10 cellular contexts compared by ENCODE assay signal in genomic region chr3:39812537-39812936, GRCh38. TPM values are rescaled to one million over a fixed set of nuclear protein-coding genes. Genes with fewer than 3 reads are reported as not detected.
DNase-seq lines count a peak whose midpoint lies in the region; ATAC-seq and TF ChIP-seq lines count a peak whose summit lies in the region.
"Had no signal": no experiment of that assay in that cellular context is flagged by ENCODE, and none has a peak within 500 bp of the region (broad histone marks: within the 10 kb centered on the region; RNA-seq: fewer than 3 reads in every experiment).

No MANE protein-coding gene starts in this region.

- H3K4me3 ChIP-seq in heart right ventricle (no peak overlapping the region), Panc1 (ENCODE audit: low read depth in 2 of 2, low read length in 2 of 2) (no peak overlapping the region)

- no TSS peak for BruUV-seq in Panc1 (replicated peaks; lab: Mats Ljungman, UMichigan)

- H3K4me3 Mint-ChIP-seq in type B pancreatic cell = no peak overlapping the region
- no peak overlapping the region for H3K4me3 Mint-ChIP-seq in activated CD4-positive, alpha-beta memory T cell treated with anti-CD3 and anti-CD28 coated beads for 36 hours

- in situ Hi-C loops in Panc1 (cut with HindIII; ENCODE audit: low pct_unique_long_range_greater_than_20kb, low sequenced_read_pairs) = no loop called here

- peaks cover 80% of the 10 kb centered on the region for H3K27me3 Mint-ChIP-seq in type B pancreatic cell
- peaks cover 39% of the 10 kb centered on the region for H3K27me3 Mint-ChIP-seq in activated CD4-positive, alpha-beta memory T cell treated with anti-CD3 and anti-CD28 coated beads for 36 hours

- H3K4me1 ChIP-seq in heart right ventricle (peaks cover 6 to 23% (median 15%) of the 10 kb centered on the region in 9 donors), Panc1 (ENCODE audit: control insufficient read depth, insufficient read depth, low read length) (no peaks in the 10 kb centered on the region)

- H3K9me3 ChIP-seq in heart right ventricle (no peaks in the 10 kb centered on the region), Panc1 (ENCODE audit: control insufficient read depth, insufficient read depth, low read depth, low read length) (no peaks in the 10 kb centered on the region)

- CTCF ChIA-PET in Panc1 (lab: Charles Lee) = no interaction called here
- CTCF ChIA-PET in activated CD4-positive, alpha-beta memory T cell treated with anti-CD3 and anti-CD28 coated beads for 36 hours (lab: Charles Lee) = interaction anchor here (0.9 to 1.2 kb wide), 3 partner anchors 10 to 366 kb away, joined by 3 read pairs; no protein-coding TSS in a partner anchor

- H3K36me3 ChIP-seq in heart right ventricle (no peaks in the 10 kb centered on the region), Panc1 (ENCODE audit: control insufficient read depth, insufficient read depth, low read length) (no peaks in the 10 kb centered on the region)

- no peak overlapping the region for H3K27ac ChIP-seq in heart right ventricle
- no peak overlapping the region for H3K27ac ChIP-seq in Panc1 (ENCODE audit: low read length)

- intact Hi-C loops in heart right ventricle (cut with DNase I) = loop anchor here in 4 of 10 donors (5.0 to 10.0 kb wide), 6 partner anchors 88 to 502 kb away; no protein-coding TSS in a partner anchor
- intact Hi-C loops in Right ventricle myocardium inferior (cut with DNase I) = loop anchor here (10.0 kb wide), 1 partner anchor 182 kb away; no protein-coding TSS in a partner anchor
- intact Hi-C loops in Panc1 (cut with micrococcal nuclease; ENCODE audit: unreplicated experiment) = loop anchor here (10.0 kb wide), 1 partner anchor 362 kb away; no protein-coding TSS in a partner anchor
- intact Hi-C loops in head of caudate nucleus (cut with DNase I) = no loop called here
- intact Hi-C loops in activated CD4-positive, alpha-beta memory T cell treated with anti-CD3 and anti-CD28 coated beads for 36 hours (cut with micrococcal nuclease) = loop anchor here (10.0 kb wide), 1 partner anchor 362 kb away; no protein-coding TSS in a partner anchor

- POLR2A ChIA-PET in Panc1 (lab: Charles Lee) = no interaction called here
- POLR2A ChIA-PET in activated CD4-positive, alpha-beta memory T cell treated with anti-CD3 and anti-CD28 coated beads for 36 hours (lab: Charles Lee) = no interaction called here

- peaks cover 18% of the 10 kb centered on the region for H3K4me1 Mint-ChIP-seq in type B pancreatic cell (ENCODE audit: unreplicated experiment)
- peaks cover 14% of the 10 kb centered on the region for H3K4me1 Mint-ChIP-seq in activated CD4-positive, alpha-beta memory T cell treated with anti-CD3 and anti-CD28 coated beads for 36 hours (ENCODE audit: low read depth)

- H3K9me3 Mint-ChIP-seq in type B pancreatic cell = no peaks in the 10 kb centered on the region
- H3K9me3 Mint-ChIP-seq in activated CD4-positive, alpha-beta memory T cell treated with anti-CD3 and anti-CD28 coated beads for 36 hours = no peaks in the 10 kb centered on the region

- ATAC-seq in heart right ventricle (no peak), Right ventricle myocardium inferior (no peak), Panc1 (no peak), HG03108 (IDR thresholded peaks at IDR 0.05; ENCODE audit: unreplicated experiment) (no peak)

- no peak overlapping the region for H3K27ac Mint-ChIP-seq in type B pancreatic cell
- H3K27ac Mint-ChIP-seq in activated CD4-positive, alpha-beta memory T cell treated with anti-CD3 and anti-CD28 coated beads for 36 hours = no peak overlapping the region

- 66 to 67% methylated on average over 2 of the region's 2 CpGs for WGBS in heart right ventricle, 2 donors

- TF ChIP-seq CTCF in heart right ventricle (IDR thresholded peaks at IDR 0.05) (peak in 7 of 9 donors; percentile 35 to 55 (median 40)), Panc1 (IDR thresholded peaks at IDR 0.05) (peak; percentile 56), type B pancreatic cell (conservative IDR thresholded peaks at IDR 0.05) (peak; percentile 69)

- DNase-seq in heart right ventricle (no peak), Right ventricle myocardium inferior (ENCODE audit: missing footprints) (no peak), Panc1 (ENCODE audit: low read depth, low spot score) (no peak), head of caudate nucleus (peak in 29 of 42 donors; percentile 6 to 70 (median 36)), type B pancreatic cell (ENCODE audit: extremely low spot score, unreplicated experiment) (no peak), NCI-H1436 (lab: John Stamatoyannopoulos, UW) (no peak)
- DNase-seq in activated CD4-positive, alpha-beta memory T cell treated with anti-CD3 and anti-CD28 coated beads for 36 hours = no peak
- DNase-seq: GOT3, KG1 had no signal

- H3K27me3 ChIP-seq in heart right ventricle (peaks cover 0 to 61% (median 37%) of the 10 kb centered on the region in 7 donors), Panc1 (ENCODE audit: control insufficient read depth, insufficient read depth, low read length) (no peaks in the 10 kb centered on the region)

- no peaks in the 10 kb centered on the region for H3K36me3 Mint-ChIP-seq in type B pancreatic cell
- no peaks in the 10 kb centered on the region for H3K36me3 Mint-ChIP-seq in activated CD4-positive, alpha-beta memory T cell treated with anti-CD3 and anti-CD28 coated beads for 36 hours

RNA-seq across cellular contexts. Expression of gene MYRIP, which starts 3.1 kb away (rescaled TPM):
- 1 to 10 TPM in 8 of 10 donors, under 1 TPM in 2; 0.45 to 2.7 (median 1.3) TPM for total RNA-seq in heart right ventricle
- under 1 TPM; 0.51 to 0.52 TPM for polyA plus RNA-seq in heart right ventricle
- 2.1 TPM for total RNA-seq in Right ventricle myocardium inferior
- total RNA-seq in Panc1 (2021; ENCODE audit: unreplicated experiment) = 0.59 TPM
- polyA plus RNA-seq in Panc1 (2012; ENCODE audit: insufficient read length) = 0.75 TPM
- total RNA-seq in type B pancreatic cell (ENCODE audit: low replicate concordance) = 0.38 and 0.53 TPM in 2 replicates
- total RNA-seq in activated CD4-positive, alpha-beta memory T cell treated with anti-CD3 and anti-CD28 coated beads for 36 hours = not detected

Comparison
In these comparisons a context has a peak if more than half of its experiments do, and no peak if none do; other contexts are left out.
1. DNase-seq: peak in head of caudate nucleus (29 of 42); none in heart right ventricle (0 of 2), Right ventricle myocardium inferior (single experiment), Panc1 (single experiment), type B pancreatic cell (single experiment), NCI-H1436 (single experiment) and activated CD4-positive, alpha-beta memory T cell treated with anti-CD3 and anti-CD28 coated beads for 36 hours (single experiment).
2. Peak in every context shown above with its lines, with median percentiles within 50 percentile points of each other: CTCF ChIP-seq.